17 cellular contexts compared by ENCODE assay signal in the genomic region with DNA sequence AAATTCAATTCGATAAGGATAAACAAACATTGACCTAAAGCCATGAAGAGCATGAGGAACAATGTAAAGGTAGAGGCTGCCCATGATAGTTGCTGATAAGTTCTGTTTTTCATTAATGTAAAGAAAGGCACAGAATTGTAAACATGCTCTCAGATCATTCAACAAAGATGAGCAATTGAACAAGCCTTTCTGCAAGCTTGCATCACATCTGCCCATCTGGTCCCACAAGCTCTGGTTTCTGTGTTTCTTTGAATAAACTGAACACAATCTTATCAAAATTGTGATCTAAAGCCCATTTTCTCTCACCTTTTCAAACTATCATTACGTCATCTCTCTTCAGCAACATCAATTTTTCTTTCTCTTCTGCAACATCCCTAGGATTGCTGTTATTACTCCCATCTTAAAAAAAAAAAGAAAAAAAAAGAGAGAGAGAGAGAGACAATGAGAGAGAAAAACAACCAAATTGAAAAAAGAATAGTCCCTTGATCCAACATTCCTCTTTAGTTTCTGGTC.
"Had no signal": no experiment of that assay in that cellular context is flagged by ENCODE, and none has a peak within 500 bp of the region (broad histone marks: within the 10 kb centered on the region; RNA-seq: fewer than 3 reads in every experiment).

No MANE protein-coding gene starts in this region.

- H3K9me3 ChIP-seq: adrenal gland, lower lobe of right lung, mucosa of descending colon, tibial artery, vagina had no signal

- ATAC-seq: lower lobe of right lung; mucosa of descending colon; naive thymus-derived CD8-positive, alpha-beta T cell; stimulated activated effector memory CD8-positive, alpha-beta T cell treated with anti-CD3 and anti-CD28 coated beads, Interleukin-12 subunit alpha, Interleukin-12 subunit beta, amount 100 ng/mL, for 72 hours; WTC11 had no signal

- H3K36me3 ChIP-seq: adrenal gland, lower lobe of right lung, right atrium auricular region, tibial artery, vagina had no signal

- DNase-seq: activated CD4-positive, alpha-beta T cell treated with anti-CD3 and anti-CD28 coated beads, Interleukin-2, amount 10 ng/mL, durations not matched to agents 24 days and 14 days; activated CD8-positive, alpha-beta memory T cell treated with anti-CD3 and anti-CD28 coated beads for 24 hours; activated naive CD4-positive, alpha-beta T cell treated with anti-CD3 and anti-CD28 coated beads, Interleukin-2, amount 50 U/mL, for 16 hours; adrenal gland; caudate nucleus; effector CD4-positive, alpha-beta T cell; lower lobe of right lung; mucosa of descending colon; naive thymus-derived CD8-positive, alpha-beta T cell; posterior cingulate gyrus; small intestine; tibial artery had no signal

- H3K4me1 ChIP-seq: adrenal gland, lower lobe of right lung, right atrium auricular region, tibial artery, vagina had no signal

- H3K4me1 Mint-ChIP-seq: activated CD4-positive, alpha-beta T cell treated with anti-CD3 and anti-CD28 coated beads, Interleukin-2, amount 10 ng/mL, durations not matched to agents 24 days and 14 days; naive thymus-derived CD8-positive, alpha-beta T cell; stimulated activated effector memory CD8-positive, alpha-beta T cell treated with anti-CD3 and anti-CD28 coated beads, Interleukin-12 subunit alpha, Interleukin-12 subunit beta, amount 100 ng/mL, for 72 hours; WTC11 had no signal

- H3K27me3 Mint-ChIP-seq: activated CD4-positive, alpha-beta T cell treated with anti-CD3 and anti-CD28 coated beads, Interleukin-2, amount 10 ng/mL, durations not matched to agents 24 days and 14 days; naive thymus-derived CD8-positive, alpha-beta T cell had no signal

- H3K27ac ChIP-seq: adrenal gland, coronary artery, lower lobe of right lung, right atrium auricular region, tibial artery, vagina had no signal

- H3K27ac Mint-ChIP-seq: activated CD4-positive, alpha-beta T cell treated with anti-CD3 and anti-CD28 coated beads, Interleukin-2, amount 10 ng/mL, durations not matched to agents 24 days and 14 days; naive thymus-derived CD8-positive, alpha-beta T cell; stimulated activated effector memory CD8-positive, alpha-beta T cell treated with anti-CD3 and anti-CD28 coated beads, Interleukin-12 subunit alpha, Interleukin-12 subunit beta, amount 100 ng/mL, for 72 hours; WTC11 had no signal

- H3K27me3 ChIP-seq: adrenal gland, right atrium auricular region, tibial artery, vagina had no signal

- H3K4me3 Mint-ChIP-seq: activated CD4-positive, alpha-beta T cell treated with anti-CD3 and anti-CD28 coated beads, Interleukin-2, amount 10 ng/mL, durations not matched to agents 24 days and 14 days; naive thymus-derived CD8-positive, alpha-beta T cell; stimulated activated effector memory CD8-positive, alpha-beta T cell treated with anti-CD3 and anti-CD28 coated beads, Interleukin-12 subunit alpha, Interleukin-12 subunit beta, amount 100 ng/mL, for 72 hours; WTC11 had no signal

- H3K4me3 ChIP-seq: adrenal gland, coronary artery, lower lobe of right lung, mucosa of descending colon, right atrium auricular region, tibial artery, vagina had no signal

- H3K36me3 Mint-ChIP-seq: naive thymus-derived CD8-positive, alpha-beta T cell; stimulated activated effector memory CD8-positive, alpha-beta T cell treated with anti-CD3 and anti-CD28 coated beads, Interleukin-12 subunit alpha, Interleukin-12 subunit beta, amount 100 ng/mL, for 72 hours; WTC11 had no signal
